Comparison of ENCODE assay signal across 8 cellular contexts in the genomic region with DNA sequence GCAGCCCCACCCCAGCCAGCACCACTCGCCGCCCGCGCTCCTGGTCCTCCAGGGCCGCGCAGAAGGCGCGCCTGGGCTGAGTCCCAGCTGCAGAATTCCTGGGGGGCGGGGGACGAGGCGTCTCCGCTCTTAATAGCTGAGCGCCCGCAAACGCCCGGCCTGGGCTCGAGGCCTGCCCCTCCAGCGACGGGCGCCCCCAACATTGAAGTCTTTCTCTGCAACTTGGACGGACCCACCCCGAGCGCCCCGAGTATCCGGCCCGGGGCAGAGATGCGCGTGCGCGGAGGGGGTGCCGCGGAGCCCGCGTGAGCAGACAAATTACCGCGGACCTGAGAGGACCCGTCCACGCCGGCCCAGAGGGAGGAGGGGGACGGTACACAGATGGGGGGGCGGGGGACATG. TPM values are rescaled to one million over a fixed set of nuclear protein-coding genes. Genes with fewer than 3 reads are reported as not detected.
A peak's percentile ranks its signal among the peaks of the same experiment; 100 is the strongest.
DNase-seq lines count a peak whose midpoint lies in the region; ATAC-seq and TF ChIP-seq lines count a peak whose summit lies in the region.

No MANE protein-coding gene starts in this region.

- DNase-seq in T47D (ENCODE audit: low read depth in 1 of 2, low spot score in 1 of 2) = peak; percentile 74 to 76
- peak in 1 of 2 donors; percentile 61 for DNase-seq in left colon
- DNase-seq in thoracic aorta (ENCODE audit: low spot score) = no peak
- DNase-seq in middle frontal gyrus (ENCODE audit: extremely low spot score, low spot score) = no peak
- DNase-seq in Kasumi-1 (lab: John Stamatoyannopoulos, UW) = no peak
- DNase-seq in NCI-H748 (lab: John Stamatoyannopoulos, UW; ENCODE audit: unreplicated experiment) = no peak

- peak overlapping the region; percentile 65 for H3K4me3 ChIP-seq in ACC112 (ENCODE audit: low read depth, low read length)
- H3K4me3 ChIP-seq in thoracic aorta = peak overlapping the region; percentile 83

- H3K4me1 Mint-ChIP-seq in IgD-negative memory B cell = peaks cover 0 to 11% (median 4%) of the 10 kb centered on the region in 3 donors

- peaks cover 40% of the 10 kb centered on the region for H3K27me3 Mint-ChIP-seq in IgD-negative memory B cell

- H3K4me3 Mint-ChIP-seq in IgD-negative memory B cell = peak overlapping the region in 3 of 4 donors; percentile 31 to 90 (median 74)

- peak overlapping the region; percentile 9 for H2AFZ ChIP-seq in ACC112 (ENCODE audit: low read length, unreplicated experiment)

- H3K9me3 Mint-ChIP-seq in IgD-negative memory B cell = no peaks in the 10 kb centered on the region

- H3K36me3 Mint-ChIP-seq in IgD-negative memory B cell = no peaks in the 10 kb centered on the region

- H3K27ac ChIP-seq in ACC112 (ENCODE audit: low read depth, low read length) = no peak overlapping the region
- H3K27ac ChIP-seq in thoracic aorta = no peak overlapping the region

- no peaks in the 10 kb centered on the region for H3K9me3 ChIP-seq in thoracic aorta

- H3K27me3 ChIP-seq in ACC112 (ENCODE audit: insufficient read depth, low read length) (peaks cover 13% of the 10 kb centered on the region), thoracic aorta (replicated peaks; ENCODE audit: insufficient read depth) (no peaks in the 10 kb centered on the region)

- in situ Hi-C loops in T47D (cut with HindIII; ENCODE audit: low pct_unique_long_range_greater_than_20kb, low sequenced_read_pairs) = no loop called here

- TF ChIP-seq CTCF in thoracic aorta (IDR thresholded peaks at IDR 0.05) = no peak

- peak; percentile 60 for ATAC-seq in left colon
- peak; percentile 41 for ATAC-seq in thoracic aorta (ENCODE audit: insufficient number of reproducible peaks, low FRiP score, low read depth)

- H3K4me1 ChIP-seq in ACC112 (ENCODE audit: control insufficient read depth, insufficient read depth, low read length, unreplicated experiment) (peaks cover 6% of the 10 kb centered on the region), thoracic aorta (ENCODE audit: control insufficient read depth in 1 of 2, low read depth in 2 of 2) (peaks cover 9 to 20% of the 10 kb centered on the region in 2 donors)

- intact Hi-C loops in left colon (cut with DNase I, micrococcal nuclease) = no loop called here

- H3K79me2 ChIP-seq in ACC112 (ENCODE audit: control insufficient read depth, insufficient read depth, low read length, unreplicated experiment) = no peaks in the 10 kb centered on the region

- H3K36me3 ChIP-seq in ACC112 (ENCODE audit: insufficient read depth, low read length) (no peaks in the 10 kb centered on the region), thoracic aorta (no peaks in the 10 kb centered on the region)

- H3K27ac Mint-ChIP-seq in IgD-negative memory B cell = no peak overlapping the region

RNA-seq across cellular contexts. Expression of a gene that starts 6.7 kb away (rescaled TPM):
- not detected for polyA plus RNA-seq in IgD-negative memory B cell
- total RNA-seq in left colon = 10 to 100 TPM; 18.6 to 24.1 TPM
- 1 to 10 TPM in 1 of 2 donors, not detected in 1; 2.6 TPM for total RNA-seq in thoracic aorta

Comparison
In these comparisons a context has a peak if more than half of its experiments do, and no peak if none do; other contexts are left out.
1. DNase-seq: peak in T47D (2 of 2); none in thoracic aorta (single experiment), middle frontal gyrus (single experiment), Kasumi-1 (0 of 2) and NCI-H748 (single experiment).
2. RNA of a gene that starts 6.7 kb away (total RNA-seq): 18.6 to 24.1 TPM in left colon; 2.6 TPM in thoracic aorta; every median in the first group is over 4 times any median in the second.